ENCODE assay signal across 19 cellular contexts in genomic region chr9:19119801-19120440, GRCh38. TPM values are rescaled to one million over a fixed set of nuclear protein-coding genes. Genes with fewer than 3 reads are reported as not detected.
A peak's percentile ranks its signal among the peaks of the same experiment; 100 is the strongest.
DNase-seq lines count a peak whose midpoint lies in the region; ATAC-seq and TF ChIP-seq lines count a peak whose summit lies in the region.
"Had no signal": no experiment of that assay in that cellular context is flagged by ENCODE, and none has a peak within 500 bp of the region (broad histone marks: within the 10 kb centered on the region; RNA-seq: fewer than 3 reads in every experiment).

No MANE protein-coding gene starts in this region.

- ATAC-seq in activated T-cell treated with anti-CD3 and anti-CD28 coated beads, Interleukin-2, amount 50 U/mL, for 72 hours (replicated peaks in 1 of 2), result no peak
- ATAC-seq in activated T-cell treated with anti-CD3 and anti-CD28 coated beads, Interleukin-2, amount 50 U/mL, for 4 hours, result no peak
- ATAC-seq in activated CD8-positive, alpha-beta T cell treated with anti-CD3 and anti-CD28 coated beads for 36 hours, result no peak
- no peak for ATAC-seq in stimulated activated naive B cell treated with anti-CD40 and anti-IgM and Interleukin-4, amounts not matched to agents 10 μg/mL and 1 μg/mL and 100 μg/mL, for 72 hours (replicated peaks)
- ATAC-seq in HG02870 (IDR thresholded peaks at IDR 0.05; ENCODE audit: unreplicated experiment), result no peak
- ATAC-seq: A549 had no signal

- H3K36me3 Mint-ChIP-seq in activated T-cell treated with anti-CD3 and anti-CD28 coated beads, Interleukin-2, amount 50 U/mL, for 72 hours (ENCODE audit: insufficient read depth in 2 of 2), result peaks cover 18 to 34% of the 10 kb centered on the region in 2 donors
- peaks cover 57% of the 10 kb centered on the region for H3K36me3 Mint-ChIP-seq in activated T-cell treated with anti-CD3 and anti-CD28 coated beads, Interleukin-2, amount 50 U/mL, for 4 hours (ENCODE audit: insufficient read depth)
- peaks cover 81% of the 10 kb centered on the region for H3K36me3 Mint-ChIP-seq in activated CD8-positive, alpha-beta T cell treated with anti-CD3 and anti-CD28 coated beads for 36 hours (ENCODE audit: low read depth)
- H3K36me3 Mint-ChIP-seq in stimulated activated naive B cell treated with anti-CD40 and anti-IgM and Interleukin-4, amounts not matched to agents 10 μg/mL and 1 μg/mL and 100 μg/mL, for 72 hours, result peaks cover 18 to 48% of the 10 kb centered on the region in 2 donors

- POLR2A ChIA-PET in activated CD8-positive, alpha-beta T cell treated with anti-CD3 and anti-CD28 coated beads for 36 hours (lab: Charles Lee), result interaction anchor here (0.8 to 1.7 kb wide), 2 partner anchors 9 to 15 kb away, joined by 3 to 5 read pairs; no protein-coding TSS in a partner anchor

- no peak for TF ChIP-seq CTCF in activated CD8-positive, alpha-beta T cell treated with anti-CD3 and anti-CD28 coated beads for 36 hours (IDR thresholded peaks at IDR 0.05)

- DNase-seq in activated T-cell treated with anti-CD3 and anti-CD28 coated beads, Interleukin-2, amount 50 U/mL, for 72 hours, result no peak
- no peak for DNase-seq in activated T-cell treated with anti-CD3 and anti-CD28 coated beads, Interleukin-2, amount 50 U/mL, for 4 hours
- DNase-seq in activated CD8-positive, alpha-beta T cell treated with anti-CD3 and anti-CD28 coated beads for 36 hours, result no peak
- DNase-seq in islet precursor cell (peak; percentile 34), T1000 (lab: John Stamatoyannopoulos, UW) (no peak)
- DNase-seq in stimulated activated naive B cell treated with anti-CD40 and anti-IgM and Interleukin-4, amounts not matched to agents 10 μg/mL and 1 μg/mL and 100 μg/mL, for 72 hours, result no peak
- no peak for DNase-seq in activated CD4-positive, alpha-beta T cell treated with anti-CD3 and anti-CD28 coated beads, Interleukin-2, amount 50 U/mL, for 1 hour
- DNase-seq: C1 segment of cervical spinal cord; DMS53; head of caudate nucleus; NCI-H226; ovary; PC-3; SJCRH30; small intestine; stimulated activated CD4-positive, alpha-beta T cell treated with anti-CD3 and anti-CD28 coated beads, Interleukin-2, amount 100 ng/mL, for 48 hours had no signal

- H3K27ac Mint-ChIP-seq in activated T-cell treated with anti-CD3 and anti-CD28 coated beads, Interleukin-2, amount 50 U/mL, for 72 hours, result peak overlapping the region; percentile 4
- peak overlapping the region; percentile 61 for H3K27ac Mint-ChIP-seq in activated CD8-positive, alpha-beta T cell treated with anti-CD3 and anti-CD28 coated beads for 36 hours
- H3K27ac Mint-ChIP-seq in stimulated activated naive B cell treated with anti-CD40 and anti-IgM and Interleukin-4, amounts not matched to agents 10 μg/mL and 1 μg/mL and 100 μg/mL, for 72 hours, result peak overlapping the region; percentile 65

- H3K9me3 Mint-ChIP-seq in activated T-cell treated with anti-CD3 and anti-CD28 coated beads, Interleukin-2, amount 50 U/mL, for 72 hours, result no peaks in the 10 kb centered on the region
- no peaks in the 10 kb centered on the region for H3K9me3 Mint-ChIP-seq in activated T-cell treated with anti-CD3 and anti-CD28 coated beads, Interleukin-2, amount 50 U/mL, for 4 hours
- H3K9me3 Mint-ChIP-seq in activated CD8-positive, alpha-beta T cell treated with anti-CD3 and anti-CD28 coated beads for 36 hours, result no peaks in the 10 kb centered on the region
- H3K9me3 Mint-ChIP-seq in stimulated activated naive B cell treated with anti-CD40 and anti-IgM and Interleukin-4, amounts not matched to agents 10 μg/mL and 1 μg/mL and 100 μg/mL, for 72 hours, result no peaks in the 10 kb centered on the region
- H3K9me3 Mint-ChIP-seq: activated T-helper 2 cell treated with anti-CD3 and anti-CD28 coated beads, Interferon-gamma antibody, Interleukin-2, Interleukin-4, amounts not matched to agents 10 μg/mL and 5 μg/mL and 100 μg/mL, durations not matched to agents 14 hours and 24 hours and 36 hours had no signal

- intact Hi-C loops in activated CD8-positive, alpha-beta T cell treated with anti-CD3 and anti-CD28 coated beads for 36 hours (cut with micrococcal nuclease), result no loop called here

- no peaks in the 10 kb centered on the region for H3K27me3 Mint-ChIP-seq in activated T-cell treated with anti-CD3 and anti-CD28 coated beads, Interleukin-2, amount 50 U/mL, for 72 hours (ENCODE audit: low read depth)
- H3K27me3 Mint-ChIP-seq in activated T-cell treated with anti-CD3 and anti-CD28 coated beads, Interleukin-2, amount 50 U/mL, for 4 hours (ENCODE audit: low read depth), result no peaks in the 10 kb centered on the region
- H3K27me3 Mint-ChIP-seq in activated CD8-positive, alpha-beta T cell treated with anti-CD3 and anti-CD28 coated beads for 36 hours, result no peaks in the 10 kb centered on the region
- no peaks in the 10 kb centered on the region for H3K27me3 Mint-ChIP-seq in stimulated activated naive B cell treated with anti-CD40 and anti-IgM and Interleukin-4, amounts not matched to agents 10 μg/mL and 1 μg/mL and 100 μg/mL, for 72 hours

- peaks cover 27% of the 10 kb centered on the region for H3K4me1 Mint-ChIP-seq in activated T-cell treated with anti-CD3 and anti-CD28 coated beads, Interleukin-2, amount 50 U/mL, for 72 hours (ENCODE audit: low read depth)
- peaks cover 26% of the 10 kb centered on the region for H3K4me1 Mint-ChIP-seq in activated T-cell treated with anti-CD3 and anti-CD28 coated beads, Interleukin-2, amount 50 U/mL, for 4 hours (ENCODE audit: low read depth)
- peaks cover 27% of the 10 kb centered on the region for H3K4me1 Mint-ChIP-seq in activated CD8-positive, alpha-beta T cell treated with anti-CD3 and anti-CD28 coated beads for 36 hours (ENCODE audit: low read depth)
- peaks cover 5% of the 10 kb centered on the region in 2 donors for H3K4me1 Mint-ChIP-seq in stimulated activated naive B cell treated with anti-CD40 and anti-IgM and Interleukin-4, amounts not matched to agents 10 μg/mL and 1 μg/mL and 100 μg/mL, for 72 hours

- CTCF ChIA-PET in activated CD8-positive, alpha-beta T cell treated with anti-CD3 and anti-CD28 coated beads for 36 hours (lab: Charles Lee), result interaction anchor here (1.1 to 1.2 kb wide), 2 partner anchors 54 to 71 kb away, joined by 4 to 6 read pairs; partner anchors contain the start of gene RRAGA

- H3K4me3 Mint-ChIP-seq in activated T-cell treated with anti-CD3 and anti-CD28 coated beads, Interleukin-2, amount 50 U/mL, for 72 hours, result no peak overlapping the region
- no peak overlapping the region for H3K4me3 Mint-ChIP-seq in activated T-cell treated with anti-CD3 and anti-CD28 coated beads, Interleukin-2, amount 50 U/mL, for 4 hours
- no peak overlapping the region for H3K4me3 Mint-ChIP-seq in activated CD8-positive, alpha-beta T cell treated with anti-CD3 and anti-CD28 coated beads for 36 hours
- H3K4me3 Mint-ChIP-seq in stimulated activated naive B cell treated with anti-CD40 and anti-IgM and Interleukin-4, amounts not matched to agents 10 μg/mL and 1 μg/mL and 100 μg/mL, for 72 hours, result no peak overlapping the region

RNA-seq across cellular contexts. Expression of gene PLIN2, which starts 7.4 kb away (rescaled TPM):
- 10 to 100 TPM; 76.4 to 84.0 TPM for total RNA-seq in activated T-cell treated with anti-CD3 and anti-CD28 coated beads, Interleukin-2, amount 50 U/mL, for 72 hours
- 10 to 100 TPM; 14.5 to 45.5 (median 38.4) TPM for total RNA-seq in activated T-cell treated with anti-CD3 and anti-CD28 coated beads, Interleukin-2, amount 50 U/mL, for 4 hours
- 100 to 1,000 TPM; 126 TPM for total RNA-seq in activated CD8-positive, alpha-beta T cell treated with anti-CD3 and anti-CD28 coated beads for 36 hours

RNA-seq across cellular contexts. Expression of gene HAUS6, which starts 17.2 kb away (rescaled TPM):
- total RNA-seq in activated T-cell treated with anti-CD3 and anti-CD28 coated beads, Interleukin-2, amount 50 U/mL, for 72 hours, result 10 to 100 TPM; 32.8 to 33.4 TPM
- total RNA-seq in activated T-cell treated with anti-CD3 and anti-CD28 coated beads, Interleukin-2, amount 50 U/mL, for 4 hours, result 10 to 100 TPM; 17.4 to 30.6 (median 30.0) TPM
- total RNA-seq in activated CD8-positive, alpha-beta T cell treated with anti-CD3 and anti-CD28 coated beads for 36 hours, result 10 to 100 TPM; 30.8 to 35.8 TPM

Comparison
In these comparisons a context has a peak if more than half of its experiments do, and no peak if none do; other contexts are left out.
1. H3K27ac Mint-ChIP-seq: peak in every context shown above with its lines; median percentile 65 in stimulated activated naive B cell treated with anti-CD40 and anti-IgM and Interleukin-4, amounts not matched to agents 10 μg/mL and 1 μg/mL and 100 μg/mL, for 72 hours; 61 in activated CD8-positive, alpha-beta T cell treated with anti-CD3 and anti-CD28 coated beads for 36 hours; 4 in activated T-cell treated with anti-CD3 and anti-CD28 coated beads, Interleukin-2, amount 50 U/mL, for 72 hours.